ENCODE assay signal across 29 cellular contexts in genomic region chr2:121911036-121911435, GRCh38.
"Had no signal": no experiment of that assay in that cellular context is flagged by ENCODE, and none has a peak within 500 bp of the region (broad histone marks: within the 10 kb centered on the region; RNA-seq: fewer than 3 reads in every experiment).

No MANE protein-coding gene starts in this region.

- H3K4me3 Mint-ChIP-seq: activated CD4-positive, alpha-beta memory T cell treated with anti-CD3 and anti-CD28 coated beads, Interleukin-2, amount 10 ng/mL, durations not matched to agents 7 days and 5 days; activated CD4-positive, alpha-beta T cell treated with anti-CD3 and anti-CD28 coated beads, Interleukin-2, amount 10 ng/mL, durations not matched to agents 7 days and 5 days; activated naive CD4-positive, alpha-beta T cell treated with anti-CD3 and anti-CD28 coated beads, Interleukin-2, amount 10 ng/mL, durations not matched to agents 7 days and 5 days; activated naive CD8-positive, alpha-beta T cell treated with anti-CD3 and anti-CD28 coated beads, Interleukin-2, amount 10 ng/mL, durations not matched to agents 7 days and 5 days; activated T-cell treated with anti-CD3 and anti-CD28 coated beads, Interleukin-2, amount 50 U/mL, for 24 hours; activated T-cell treated with anti-CD3 and anti-CD28 coated beads, Interleukin-2, amount 50 U/mL, for 72 hours; brain; endodermal cell; WTC11 had no signal

- H3K9me3 Mint-ChIP-seq: activated CD4-positive, alpha-beta memory T cell treated with anti-CD3 and anti-CD28 coated beads, Interleukin-2, amount 10 ng/mL, durations not matched to agents 7 days and 5 days; activated CD4-positive, alpha-beta T cell treated with anti-CD3 and anti-CD28 coated beads, Interleukin-2, amount 10 ng/mL, durations not matched to agents 7 days and 5 days; activated naive CD4-positive, alpha-beta T cell treated with anti-CD3 and anti-CD28 coated beads, Interleukin-2, amount 10 ng/mL, durations not matched to agents 7 days and 5 days; activated naive CD4-positive, alpha-beta T cell treated with anti-CD3 and anti-CD28 coated beads, Interleukin-2, amount 50 U/mL, for 72 hours; activated naive CD8-positive, alpha-beta T cell treated with anti-CD3 and anti-CD28 coated beads, Interleukin-2, amount 10 ng/mL, durations not matched to agents 7 days and 5 days; activated T-cell treated with anti-CD3 and anti-CD28 coated beads, Interleukin-2, amount 50 U/mL, for 24 hours; activated T-cell treated with anti-CD3 and anti-CD28 coated beads, Interleukin-2, amount 50 U/mL, for 72 hours; brain; endodermal cell; WTC11 had no signal

- H3K36me3 Mint-ChIP-seq: activated naive CD4-positive, alpha-beta T cell treated with anti-CD3 and anti-CD28 coated beads, Interleukin-2, amount 10 ng/mL, durations not matched to agents 7 days and 5 days; activated naive CD4-positive, alpha-beta T cell treated with anti-CD3 and anti-CD28 coated beads, Interleukin-2, amount 50 U/mL, for 72 hours; activated naive CD8-positive, alpha-beta T cell treated with anti-CD3 and anti-CD28 coated beads, Interleukin-2, amount 10 ng/mL, durations not matched to agents 7 days and 5 days; brain; WTC11 had no signal

- H3K9me3 ChIP-seq: ascending aorta, colonic mucosa had no signal

- H3K4me1 ChIP-seq: ascending aorta, breast epithelium, colonic mucosa had no signal

- H3K27me3 Mint-ChIP-seq: activated T-cell treated with anti-CD3 and anti-CD28 coated beads, Interleukin-2, amount 50 U/mL, for 24 hours had no signal

- H3K27ac Mint-ChIP-seq: activated CD4-positive, alpha-beta memory T cell treated with anti-CD3 and anti-CD28 coated beads, Interleukin-2, amount 10 ng/mL, durations not matched to agents 7 days and 5 days; activated CD4-positive, alpha-beta T cell treated with anti-CD3 and anti-CD28 coated beads, Interleukin-2, amount 10 ng/mL, durations not matched to agents 7 days and 5 days; activated naive CD4-positive, alpha-beta T cell treated with anti-CD3 and anti-CD28 coated beads, Interleukin-2, amount 10 ng/mL, durations not matched to agents 7 days and 5 days; activated naive CD4-positive, alpha-beta T cell treated with anti-CD3 and anti-CD28 coated beads, Interleukin-2, amount 50 U/mL, for 72 hours; activated naive CD8-positive, alpha-beta T cell treated with anti-CD3 and anti-CD28 coated beads, Interleukin-2, amount 10 ng/mL, durations not matched to agents 7 days and 5 days; activated T-cell treated with anti-CD3 and anti-CD28 coated beads, Interleukin-2, amount 50 U/mL, for 24 hours; activated T-cell treated with anti-CD3 and anti-CD28 coated beads, Interleukin-2, amount 50 U/mL, for 72 hours; endodermal cell; WTC11 had no signal

- H3K27ac ChIP-seq: ascending aorta, breast epithelium, cardiac muscle cell, colonic mucosa, VCaP had no signal

- H3K27me3 ChIP-seq: ascending aorta, breast epithelium, cardiac muscle cell, colonic mucosa had no signal

- H3K36me3 ChIP-seq: ascending aorta, breast epithelium, cardiac muscle cell, colonic mucosa had no signal

- DNase-seq: activated CD4-positive, alpha-beta memory T cell treated with anti-CD3 and anti-CD28 coated beads, Interleukin-2, amount 10 ng/mL, durations not matched to agents 7 days and 5 days; activated CD4-positive, alpha-beta T cell treated with anti-CD3 and anti-CD28 coated beads for 1 hour; activated CD4-positive, alpha-beta T cell treated with anti-CD3 and anti-CD28 coated beads for 4 hours; activated CD4-positive, alpha-beta T cell treated with anti-CD3 and anti-CD28 coated beads, Interleukin-2, amount 10 ng/mL, durations not matched to agents 7 days and 5 days; activated CD4-positive, alpha-beta T cell treated with anti-CD3 and anti-CD28 coated beads, Interleukin-2, amount 50 U/mL, for 4 hours; activated CD8-positive, alpha-beta memory T cell treated with anti-CD3 and anti-CD28 coated beads, Interleukin-2, amount 50 U/mL, for 48 hours; activated gamma-delta T cell; activated naive CD4-positive, alpha-beta T cell; activated naive CD4-positive, alpha-beta T cell treated with anti-CD3 and anti-CD28 coated beads, Interleukin-2, amount 10 ng/mL, durations not matched to agents 7 days and 5 days; activated naive CD8-positive, alpha-beta T cell treated with anti-CD3 and anti-CD28 coated beads, Interleukin-2, amount 10 ng/mL, durations not matched to agents 7 days and 5 days; activated T-cell treated with anti-CD3 and anti-CD28 coated beads for 4 hours; activated T-cell treated with anti-CD3 and anti-CD28 coated beads, Interleukin-2, amount 50 U/mL, for 24 hours; activated T-cell treated with anti-CD3 and anti-CD28 coated beads, Interleukin-2, amount 50 U/mL, for 72 hours; central memory CD4-positive, alpha-beta T cell; cerebellar nuclear complex; colonic mucosa; effector CD8-positive, alpha-beta T cell; endodermal cell; foreskin fibroblast; glutamatergic neuron; T-helper 2 cell had no signal

- H3K4me1 Mint-ChIP-seq: activated CD4-positive, alpha-beta memory T cell treated with anti-CD3 and anti-CD28 coated beads, Interleukin-2, amount 10 ng/mL, durations not matched to agents 7 days and 5 days; activated CD4-positive, alpha-beta T cell treated with anti-CD3 and anti-CD28 coated beads, Interleukin-2, amount 10 ng/mL, durations not matched to agents 7 days and 5 days; activated naive CD4-positive, alpha-beta T cell treated with anti-CD3 and anti-CD28 coated beads, Interleukin-2, amount 10 ng/mL, durations not matched to agents 7 days and 5 days; activated naive CD8-positive, alpha-beta T cell treated with anti-CD3 and anti-CD28 coated beads, Interleukin-2, amount 10 ng/mL, durations not matched to agents 7 days and 5 days; WTC11 had no signal

- H3K4me3 ChIP-seq: ascending aorta, breast epithelium, cardiac muscle cell, colonic mucosa had no signal

- ATAC-seq: activated naive CD4-positive, alpha-beta T cell treated with anti-CD3 and anti-CD28 coated beads, Interleukin-2, amount 50 U/mL, for 72 hours; activated T-cell treated with anti-CD3 and anti-CD28 coated beads, Interleukin-2, amount 50 U/mL, for 72 hours; esophagus mucosa; WTC11 had no signal
